Comparison of ENCODE assay signal across 29 cellular contexts in genomic region chr15:80892414-80892813, GRCh38.
"Had no signal": no experiment of that assay in that cellular context is flagged by ENCODE, and none has a peak within 500 bp of the region (broad histone marks: within the 10 kb centered on the region; RNA-seq: fewer than 3 reads in every experiment).

No MANE protein-coding gene starts in this region.

- H3K36me3 Mint-ChIP-seq: stimulated activated effector memory CD8-positive, alpha-beta T cell treated with anti-CD3 and anti-CD28 coated beads, Interleukin-12 subunit alpha, Interleukin-12 subunit beta, amount 100 ng/mL, for 72 hours had no signal

- DNase-seq: naive thymus-derived CD4-positive, alpha-beta T cell; occipital lobe; ovary; psoas muscle; right cardiac atrium; right lobe of liver; sigmoid colon; spleen; stimulated activated CD4-positive, alpha-beta T cell treated with anti-CD3 and anti-CD28 coated beads, Interleukin-15, amount 100 ng/mL, for 24 hours; stimulated activated CD4-positive, alpha-beta T cell treated with anti-CD3 and anti-CD28 coated beads, Interleukin-2, amount 100 ng/mL, for 24 hours; stimulated activated CD4-positive, alpha-beta T cell treated with anti-CD3 and anti-CD28 coated beads, Interleukin-2, amount 100 ng/mL, for 48 hours; stimulated activated CD4-positive, alpha-beta T cell treated with anti-CD3 and anti-CD28 coated beads, Interleukin-4, amount 100 ng/mL, for 24 hours; stimulated activated naive B cell treated with anti-CD40 and anti-IgM and Interleukin-4, amounts not matched to agents 10 μg/mL and 1 μg/mL and 100 μg/mL, for 72 hours; stimulated activated naive CD4-positive, alpha-beta T cell treated with Interleukin-2 at 50 U/mL for 16 hours; stomach; thyroid gland; trophoblast cell; upper lobe of left lung had no signal

- H3K4me1 ChIP-seq: parathyroid adenoma, psoas muscle, right lobe of liver, sigmoid colon, spleen, stomach, upper lobe of left lung, vagina had no signal

- H3K27me3 ChIP-seq: neural progenitor cell, ovary, right lobe of liver, sigmoid colon, spleen, stomach, thyroid gland, tibial nerve, upper lobe of left lung, vagina had no signal

- H3K79me2 ChIP-seq: parathyroid adenoma had no signal

- H2AFZ ChIP-seq: neural progenitor cell, parathyroid adenoma had no signal

- H3K4me1 Mint-ChIP-seq: stimulated activated effector memory CD8-positive, alpha-beta T cell treated with anti-CD3 and anti-CD28 coated beads, Interleukin-12 subunit alpha, Interleukin-12 subunit beta, amount 100 ng/mL, for 72 hours; stimulated activated naive B cell treated with anti-CD40 and anti-IgM and Interleukin-4, amounts not matched to agents 10 μg/mL and 1 μg/mL and 100 μg/mL, for 72 hours had no signal

- H3K4me2 ChIP-seq: neural progenitor cell, smooth muscle cell had no signal

- H3K36me3 ChIP-seq: neural progenitor cell, ovary, right lobe of liver, sigmoid colon, thoracic aorta, thyroid gland, vagina had no signal

- ATAC-seq: naive thymus-derived CD4-positive, alpha-beta T cell; psoas muscle; right cardiac atrium; right lobe of liver; stimulated activated effector memory CD8-positive, alpha-beta T cell treated with anti-CD3 and anti-CD28 coated beads, Interleukin-12 subunit alpha, Interleukin-12 subunit beta, amount 100 ng/mL, for 72 hours; stimulated activated naive B cell treated with anti-CD40 and anti-IgM and Interleukin-4, amounts not matched to agents 10 μg/mL and 1 μg/mL and 100 μg/mL, for 72 hours had no signal

- H3K27ac ChIP-seq: neural progenitor cell, ovary, parathyroid adenoma, psoas muscle, right lobe of liver, sigmoid colon, skin epidermis, spleen, stomach, thoracic aorta, thyroid gland, tibial nerve, upper lobe of left lung, vagina had no signal

- H3K4me3 Mint-ChIP-seq: naive thymus-derived CD4-positive, alpha-beta T cell; nephron; neural progenitor cell; stimulated activated effector memory CD8-positive, alpha-beta T cell treated with anti-CD3 and anti-CD28 coated beads, Interleukin-12 subunit alpha, Interleukin-12 subunit beta, amount 100 ng/mL, for 72 hours; stimulated activated naive B cell treated with anti-CD40 and anti-IgM and Interleukin-4, amounts not matched to agents 10 μg/mL and 1 μg/mL and 100 μg/mL, for 72 hours; stimulated activated naive CD8-positive, alpha-beta T cell treated with anti-CD3 and anti-CD28 coated beads, Interleukin-15, Interleukin-2, amounts not matched to agents 100 ng/mL and 50 ng/mL, for 24 hours had no signal

- H3K9ac ChIP-seq: neural progenitor cell, parathyroid adenoma had no signal

- H3K27me3 Mint-ChIP-seq: naive thymus-derived CD4-positive, alpha-beta T cell; progenitor cell of endocrine pancreas; stimulated activated naive B cell treated with anti-CD40 and anti-IgM and Interleukin-4, amounts not matched to agents 10 μg/mL and 1 μg/mL and 100 μg/mL, for 72 hours; stimulated activated naive CD8-positive, alpha-beta T cell treated with anti-CD3 and anti-CD28 coated beads, Interleukin-15, Interleukin-2, amounts not matched to agents 100 ng/mL and 50 ng/mL, for 24 hours had no signal

- H3K27ac Mint-ChIP-seq: naive thymus-derived CD4-positive, alpha-beta T cell; nephron; neural progenitor cell; progenitor cell of endocrine pancreas; stimulated activated effector memory CD8-positive, alpha-beta T cell treated with anti-CD3 and anti-CD28 coated beads, Interleukin-12 subunit alpha, Interleukin-12 subunit beta, amount 100 ng/mL, for 72 hours; stimulated activated naive B cell treated with anti-CD40 and anti-IgM and Interleukin-4, amounts not matched to agents 10 μg/mL and 1 μg/mL and 100 μg/mL, for 72 hours; stimulated activated naive CD8-positive, alpha-beta T cell treated with anti-CD3 and anti-CD28 coated beads, Interleukin-15, Interleukin-2, amounts not matched to agents 100 ng/mL and 50 ng/mL, for 24 hours had no signal

- H3K4me3 ChIP-seq: neural progenitor cell, ovary, psoas muscle, right lobe of liver, sigmoid colon, skin epidermis, smooth muscle cell, spleen, stomach, thoracic aorta, thyroid gland, tibial nerve, upper lobe of left lung, vagina had no signal

- H3K9me3 ChIP-seq: ovary, right lobe of liver, sigmoid colon, thoracic aorta, thyroid gland, upper lobe of left lung, vagina had no signal
